ENCODE assay signal across 11 cellular contexts in the genomic region with DNA sequence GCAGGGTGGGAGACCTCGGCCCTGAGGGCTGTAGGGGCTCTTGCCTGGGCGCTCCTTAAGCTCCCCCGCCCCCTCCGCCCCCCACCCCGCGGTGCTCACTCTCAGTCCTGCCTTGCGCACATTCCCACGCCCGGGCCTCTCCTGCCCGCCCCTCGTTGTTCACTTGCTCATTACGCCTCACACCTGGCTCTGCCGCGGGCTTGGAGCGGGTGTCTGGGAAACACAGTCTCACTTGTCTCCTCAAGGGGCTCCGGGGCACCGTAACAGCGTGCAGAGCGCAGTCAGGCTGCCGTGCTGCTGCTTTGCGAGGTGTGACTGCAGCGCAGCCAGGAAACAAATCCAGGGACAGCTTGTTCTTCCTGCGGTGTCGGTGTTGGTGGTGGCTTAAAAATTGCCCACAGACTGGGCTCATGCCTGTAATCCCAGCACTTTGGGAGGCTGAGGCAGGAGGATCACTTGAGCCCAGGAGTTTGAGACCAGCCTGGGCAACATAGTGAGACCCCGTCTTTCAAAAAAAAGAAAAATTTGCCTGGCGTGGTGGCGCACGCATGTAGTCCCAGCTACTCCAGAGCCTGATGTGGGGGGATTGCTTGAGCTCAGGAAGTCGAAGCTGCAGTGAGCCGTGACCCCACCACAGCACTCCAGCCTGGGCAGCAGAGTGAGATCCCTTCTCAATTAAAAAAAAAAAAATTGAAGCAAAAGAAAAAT. TPM values are rescaled to one million over a fixed set of nuclear protein-coding genes. Genes with fewer than 3 reads are reported as not detected.
DNase-seq lines count a peak whose midpoint lies in the region; ATAC-seq and TF ChIP-seq lines count a peak whose summit lies in the region.
"Had no signal": no experiment of that assay in that cellular context is flagged by ENCODE, and none has a peak within 500 bp of the region (broad histone marks: within the 10 kb centered on the region; RNA-seq: fewer than 3 reads in every experiment).

No MANE protein-coding gene starts in this region.

- H3K4me2 ChIP-seq in DOHH2 (ENCODE audit: low read length) (peak overlapping the region; percentile 54), neural progenitor cell (peak overlapping the region; percentile 91)

- H3K27ac ChIP-seq in DOHH2 (ENCODE audit: low read depth, low read length) (no peak overlapping the region), coronary artery (no peak overlapping the region), neural progenitor cell (no peak overlapping the region)
- H3K27ac ChIP-seq: PC-9 had no signal

- peaks cover 5% of the 10 kb centered on the region; the same call in 1 of the 2 replicates for H3F3A ChIP-seq in DOHH2 (ENCODE audit: control insufficient read depth, insufficient read depth)
- no peaks in the 10 kb centered on the region for H3F3A ChIP-seq in neural progenitor cell (ENCODE audit: low read depth)

- ATAC-seq in HG02973 (IDR thresholded peaks at IDR 0.05; ENCODE audit: unreplicated experiment) (no peak), GM18520 (IDR thresholded peaks at IDR 0.05; ENCODE audit: unreplicated experiment) (no peak), HG03521 (IDR thresholded peaks at IDR 0.05; ENCODE audit: unreplicated experiment) (no peak)

- DNase-seq in NCI-H2107 (lab: John Stamatoyannopoulos, UW) = peak; percentile 86
- DNase-seq in coronary artery (ENCODE audit: low spot score) = no peak
- DNase-seq in neural progenitor cell (ENCODE audit: low spot score) = peak; percentile 84
- no peak for DNase-seq in Ammon's horn (ENCODE audit: low spot score)

- H3K27ac Mint-ChIP-seq in neural progenitor cell = no peak overlapping the region

- H3K27me3 ChIP-seq in DOHH2 (ENCODE audit: control insufficient read depth, low read length) (peaks cover 19% of the 10 kb centered on the region), neural progenitor cell (peaks cover 45% of the 10 kb centered on the region)

- peak overlapping the region; percentile 85 for H2AFZ ChIP-seq in neural progenitor cell (replicated peaks)
- H2AFZ ChIP-seq: PC-9 had no signal

- H3K9ac ChIP-seq in neural progenitor cell = no peak overlapping the region

- H3K4me3 ChIP-seq in DOHH2 (ENCODE audit: low read length) (peak overlapping the region; percentile 62), coronary artery (peak overlapping the region; percentile 64), neural progenitor cell (peak overlapping the region; percentile 70)
- H3K4me3 ChIP-seq: PC-9 had no signal

- H3K27me3 Mint-ChIP-seq in neural progenitor cell (ENCODE audit: insufficient read depth, low read depth) = peaks cover 30% of the 10 kb centered on the region

- no peaks in the 10 kb centered on the region for H3K36me3 Mint-ChIP-seq in neural progenitor cell

- H3K9me3 Mint-ChIP-seq in neural progenitor cell = no peaks in the 10 kb centered on the region

- H3K79me2 ChIP-seq in DOHH2 (ENCODE audit: control insufficient read depth, low read length) (no peaks in the 10 kb centered on the region), neural progenitor cell (ENCODE audit: low read depth) (no peaks in the 10 kb centered on the region)

- H3K36me3 ChIP-seq in DOHH2 (ENCODE audit: control insufficient read depth, low read length) (no peaks in the 10 kb centered on the region), neural progenitor cell (no peaks in the 10 kb centered on the region)

- H3K9me3 ChIP-seq in DOHH2 (ENCODE audit: control insufficient read depth, insufficient read depth, low read length) = no peaks in the 10 kb centered on the region
- no peaks in the 10 kb centered on the region for H3K9me3 ChIP-seq in neural progenitor cell (ENCODE audit: low read depth)

- peaks cover 53% of the 10 kb centered on the region for H3K4me1 ChIP-seq in DOHH2 (ENCODE audit: control insufficient read depth, low read length)
- H3K4me1 ChIP-seq in neural progenitor cell = peaks cover 4% of the 10 kb centered on the region

- peaks cover 15% of the 10 kb centered on the region for H3K4me1 Mint-ChIP-seq in neural progenitor cell

- H3K9me2 ChIP-seq in DOHH2 (replicated peaks; ENCODE audit: control insufficient read depth, low read length) = no peaks in the 10 kb centered on the region

- peak overlapping the region; percentile 79 for H3K4me3 Mint-ChIP-seq in neural progenitor cell

- H4K20me1 ChIP-seq in DOHH2 (ENCODE audit: control insufficient read depth, insufficient read depth, low read depth, low read length) (0 out of 2 replicates have a peak, but pooled peaks cover 4% of the 10 kb centered on the region), neural progenitor cell (ENCODE audit: low read depth) (peaks cover 9% of the 10 kb centered on the region)

- TF ChIP-seq CTCF in DOHH2 (IDR thresholded peaks at IDR 0.05; ENCODE audit: low read depth, low read length, poor library complexity, severe bottlenecking) = no peak
- no peak for TF ChIP-seq CTCF in coronary artery (IDR thresholded peaks at IDR 0.05)
- TF ChIP-seq CTCF in neural progenitor cell (IDR thresholded peaks at IDR 0.05) = no peak

RNA-seq across cellular contexts. Expression of gene NPBWR2, which starts 4.6 kb away (rescaled TPM):
- total RNA-seq in neural progenitor cell (ENCODE audit: low replicate concordance) = not detected in 2 replicates
- total RNA-seq: myocyte, PC-9, ureter had no signal

RNA-seq across cellular contexts. Expression of gene LKAAEAR1, which starts 18.6 kb away (rescaled TPM):
- 0.99 TPM in 1 of 2 replicates, not detected in the other for total RNA-seq in neural progenitor cell (ENCODE audit: low replicate concordance)
- total RNA-seq: PC-9, ureter had no signal

RNA-seq across cellular contexts. Expression of gene OPRL1, which starts 22.9 kb away (rescaled TPM):
- 1.3 and 3.3 TPM in 2 replicates for total RNA-seq in neural progenitor cell (ENCODE audit: low replicate concordance)

RNA-seq across cellular contexts. Expression of gene RGS19, which starts 23.5 kb away (rescaled TPM):
- total RNA-seq in neural progenitor cell (ENCODE audit: low replicate concordance) = 2.0 and 11.0 TPM in 2 replicates

RNA-seq across cellular contexts. Expression of gene TCEA2, which starts 39.8 kb away (rescaled TPM):
- total RNA-seq in neural progenitor cell (ENCODE audit: low replicate concordance) = 23.2 and 51.2 TPM in 2 replicates

Comparison
In these comparisons a context has a peak if more than half of its experiments do, and no peak if none do; other contexts are left out.
1. DNase-seq: peak in NCI-H2107 (single experiment) and neural progenitor cell (single experiment); none in coronary artery (single experiment) and Ammon's horn (single experiment).
2. Peak in every context shown above with its lines, with median percentiles within 50 percentile points of each other: H3K4me3 ChIP-seq.